Comparison of ENCODE assay signal across 8 cellular contexts in the genomic region with DNA sequence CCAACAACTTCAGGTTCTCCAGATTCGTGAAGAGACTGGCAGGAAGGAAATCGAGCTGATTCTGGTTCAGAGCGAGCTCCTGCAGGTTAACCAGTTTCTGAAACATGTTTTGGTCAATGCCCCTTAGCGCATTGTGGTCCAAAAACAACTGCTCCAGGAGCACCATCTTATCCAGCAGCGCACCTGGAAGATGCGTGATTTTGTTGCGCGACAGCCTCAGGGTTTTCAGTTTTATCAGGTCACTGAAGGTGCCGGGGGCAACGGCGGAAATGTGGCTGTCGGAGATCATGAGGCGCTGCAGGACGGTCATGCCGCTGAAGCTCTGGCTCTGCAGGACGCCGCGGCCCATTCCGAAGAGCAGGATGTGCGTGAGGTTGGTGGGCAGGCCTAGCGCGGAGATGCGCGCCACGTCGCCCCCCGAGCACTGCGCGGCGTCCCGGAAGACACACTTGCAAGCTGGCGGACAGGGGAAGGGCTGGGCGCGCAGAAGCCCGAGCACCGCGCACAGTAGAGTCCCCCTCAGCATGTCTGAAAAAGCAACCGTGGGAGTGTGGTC. TPM values are rescaled to one million over a fixed set of nuclear protein-coding genes. Genes with fewer than 3 reads are reported as not detected.
DNase-seq lines count a peak whose midpoint lies in the region; ATAC-seq and TF ChIP-seq lines count a peak whose summit lies in the region.

No MANE protein-coding gene starts in this region.

- H3K27me3 ChIP-seq in HUES48 (ENCODE audit: control insufficient read depth, insufficient read depth, low read length) (peaks cover 37% of the 10 kb centered on the region), spleen (replicated peaks in 1 of 7) (peaks cover 0 to 55% (median 23%) of the 10 kb centered on the region in 7 donors), MG63 (no peaks in the 10 kb centered on the region)

- DNase-seq in activated T-cell treated with anti-CD3 and anti-CD28 coated beads, Interleukin-2, amount 50 U/mL, for 48 hours, result peak; percentile 45 to 53
- DNase-seq in fibroblast of villous mesenchyme (ENCODE audit: low read depth) (no peak), spleen (peak; percentile 74), NCI-H345 (lab: John Stamatoyannopoulos, UW) (no peak), MG63 (no peak), NCI-H2227 (lab: John Stamatoyannopoulos, UW; ENCODE audit: unreplicated experiment) (no peak)

- TF ChIP-seq POLR2A in spleen (IDR thresholded peaks at IDR 0.05) (no peak), GM18505 (IDR thresholded peaks at IDR 0.05; ENCODE audit: borderline replicate concordance, extremely low read depth, insufficient read depth, insufficient read length) (no peak)

- 4 to 6% (median 5%) methylated on average over 20 to 38 of the region's 38 CpGs for WGBS in spleen, 5 donors

- no peak overlapping the region for H3K9ac ChIP-seq in HUES48 (ENCODE audit: low read depth, low read length)

- no peak for ATAC-seq in GM18505 (IDR thresholded peaks at IDR 0.05; ENCODE audit: unreplicated experiment)

- peak overlapping the region; percentile 54 for H3K4me3 ChIP-seq in HUES48 (ENCODE audit: low read depth, low read length)
- peak overlapping the region; percentile 8 for H3K4me3 ChIP-seq in fibroblast of villous mesenchyme (ENCODE audit: low read depth, low read length)
- peak overlapping the region; percentile 24 to 68 (median 31) for H3K4me3 ChIP-seq in spleen
- H3K4me3 ChIP-seq in MG63, result no peak overlapping the region

- H3K36me3 ChIP-seq in HUES48 (ENCODE audit: control insufficient read depth, insufficient read depth, low read length) (no peaks in the 10 kb centered on the region; the same call in 1 of the 2 replicates), spleen (no peaks in the 10 kb centered on the region), MG63 (peaks cover under 1% of the 10 kb centered on the region)

- H3K9me3 ChIP-seq in HUES48 (ENCODE audit: control insufficient read depth, insufficient read depth, low read length) (no peaks in the 10 kb centered on the region), spleen (no peaks in the 10 kb centered on the region), MG63 (no peaks in the 10 kb centered on the region)

- H3K27ac ChIP-seq in HUES48 (ENCODE audit: low read depth, low read length) (no peak overlapping the region), spleen (peak overlapping the region in 1 of 8 donors; percentile 67)

- intact Hi-C loops in spleen (cut with DNase I; ENCODE audit: low total_unique reads), result no loop called here

- H3K4me1 ChIP-seq in HUES48 (ENCODE audit: control insufficient read depth, insufficient read depth, low read length), result peaks cover 15% of the 10 kb centered on the region; the same call in 1 of the 2 replicates
- peaks cover 15 to 48% (median 33%) of the 10 kb centered on the region in 6 donors for H3K4me1 ChIP-seq in spleen

- TF ChIP-seq CTCF in fibroblast of villous mesenchyme (IDR thresholded peaks at IDR 0.05; ENCODE audit: insufficient read depth, low read depth, low read length) (no peak), spleen (IDR thresholded peaks at IDR 0.05 in 8 of 11, conservative IDR thresholded peaks at IDR 0.05 in 3 of 11) (no peak)

RNA-seq across cellular contexts. Expression of a gene that starts 1.2 kb away (rescaled TPM):
- total RNA-seq in fibroblast of villous mesenchyme, result 0.32 TPM in 1 of 2 replicates, not detected in the other
- 1 to 10 TPM in 3 of 7 donors, under 1 TPM in 4; 0.51 to 1.8 (median 0.79) TPM for total RNA-seq in spleen
- polyA plus RNA-seq in spleen, result under 1 TPM; 0.15 to 0.27 (median 0.16) TPM
- total RNA-seq in MG63 (2014; rRNA removed; shearing (Covaris generic); ENCODE audit: low replicate concordance), result not detected in 2 replicates

RNA-seq across cellular contexts. Expression of a gene that starts 28.3 kb away (rescaled TPM):
- total RNA-seq in fibroblast of villous mesenchyme (0.43 and 3.9 TPM in 2 replicates), spleen (1 to 10 TPM in 1 of 7 donors, under 1 TPM in 5, not detected in 1; 0.09 to 1.1 (median 0.40) TPM)
- polyA plus RNA-seq in spleen, result under 1 TPM; 0.24 to 0.54 (median 0.35) TPM
- total RNA-seq in MG63 (2014; rRNA removed; shearing (Covaris generic); ENCODE audit: low replicate concordance), result 0.07 and 0.49 TPM in 2 replicates

RNA-seq across cellular contexts. Expression of a gene that starts 46.7 kb away (rescaled TPM):
- total RNA-seq in fibroblast of villous mesenchyme (not detected in 2 replicates), spleen (1 to 10 TPM in 1 of 7 donors, under 1 TPM in 6; 0.26 to 4.4 (median 0.47) TPM)
- 1 to 10 TPM; 1.0 to 1.7 (median 1.2) TPM for polyA plus RNA-seq in spleen
- total RNA-seq in MG63 (2014; rRNA removed; shearing (Covaris generic); ENCODE audit: low replicate concordance), result not detected in 2 replicates

Comparison
In these comparisons a context has a peak if more than half of its experiments do, and no peak if none do; other contexts are left out.
1. DNase-seq: peak in activated T-cell treated with anti-CD3 and anti-CD28 coated beads, Interleukin-2, amount 50 U/mL, for 48 hours (2 of 2) and spleen (single experiment); none in fibroblast of villous mesenchyme (single experiment), NCI-H345 (single experiment), MG63 (single experiment) and NCI-H2227 (single experiment).